In genomic region chr14:20412876-20413784, GRCh38 we compare ENCODE assay signal across 8 cellular contexts. TPM values are rescaled to one million over a fixed set of nuclear protein-coding genes. Genes with fewer than 3 reads are reported as not detected.
DNase-seq lines count a peak whose midpoint lies in the region; ATAC-seq and TF ChIP-seq lines count a peak whose summit lies in the region.

TEP1 (minus strand) TSS chr14:20413501; CDS start chr14:20408439, 5,062 bp downstream.

- H3K9me2 ChIP-seq in OCI-LY7 (ENCODE audit: insufficient read depth, low read length), result no peaks in the 10 kb centered on the region

- TF ChIP-seq CTCF in OCI-LY7 (conservative IDR thresholded peaks at IDR 0.05; ENCODE audit: low read length), result no peak
- no peak for TF ChIP-seq CTCF in epithelial cell of esophagus (IDR thresholded peaks at IDR 0.05; ENCODE audit: insufficient read depth, low read depth, low read length, missing control alignments)

- H3K4me3 ChIP-seq in OCI-LY7 (ENCODE audit: low read depth, low read length, poor library complexity, severe bottlenecking) (peak within 1 kb of the TSS; percentile 77), epithelial cell of esophagus (ENCODE audit: low read length) (peak within 1 kb of the TSS; percentile 86)

- no peaks in the 10 kb centered on the region; the same call in 1 of the 2 replicates for H3K79me2 ChIP-seq in OCI-LY7 (ENCODE audit: insufficient read depth, low read depth, low read length)

- H3K9me3 ChIP-seq in OCI-LY7 (ENCODE audit: low read length), result no peaks in the 10 kb centered on the region

- H3K36me3 ChIP-seq in OCI-LY7 (ENCODE audit: insufficient read depth, low read length), result peaks cover 1% of the 10 kb centered on the region; the same call in 1 of the 2 replicates

- ATAC-seq in GM21390 (IDR thresholded peaks at IDR 0.05; ENCODE audit: unreplicated experiment), result peak; percentile 71

- H2AFZ ChIP-seq in OCI-LY7 (ENCODE audit: low read length), result peak within 1 kb of the TSS; percentile 77

- H3K4me1 ChIP-seq in OCI-LY7 (ENCODE audit: insufficient read depth, low read length, poor library complexity, severe bottlenecking), result peaks cover 37% of the 10 kb centered on the region

- CTCF ChIA-PET in OCI-LY7 (lab: Charles Lee; ENCODE audit: unreplicated experiment), result interaction anchor here (0.9 kb wide), 1 partner anchor 9 kb away, joined by 3 read pairs; no protein-coding TSS in a partner anchor

- H3K27ac ChIP-seq in OCI-LY7 (ENCODE audit: low read depth, low read length, poor library complexity, severe bottlenecking), result peak within 1 kb of the TSS; percentile 48

- DNase-seq in COR-L47 (lab: John Stamatoyannopoulos, UW), result peak; percentile 62
- peak; percentile 65 for DNase-seq in HuH-7.5 (ENCODE audit: low spot score)
- peak; percentile 76 for DNase-seq in OCI-LY7 (ENCODE audit: low spot score)
- DNase-seq in activated T-cell treated with anti-CD3 and anti-CD28 coated beads for 24 hours (ENCODE audit: low read depth), result peak; percentile 68
- peak; percentile 90 for DNase-seq in epithelial cell of esophagus (ENCODE audit: low read depth)
- peak; percentile 43 for DNase-seq in middle frontal gyrus (ENCODE audit: extremely low spot score, low spot score)
- peak; percentile 69 to 70 for DNase-seq in stimulated activated CD8-positive, alpha-beta memory T cell treated with anti-CD3 and anti-CD28 coated beads, Interleukin-15, amount 100 ng/mL, for 48 hours (ENCODE audit: low read depth in 2 of 2)

- TSS peak; percentile 69 for BruUV-seq in OCI-LY7 (replicated peaks; lab: Mats Ljungman, UMichigan)

- intact Hi-C loops in OCI-LY7 (cut with micrococcal nuclease; ENCODE audit: unreplicated experiment), result loop anchor here (1.0 to 2.0 kb wide), 5 partner anchors 48 to 196 kb away; partner anchors contain the start of genes PARP2, PIP4P1 and PNP

- peak within 1 kb of the TSS; percentile 79 for H3K4me2 ChIP-seq in OCI-LY7 (ENCODE audit: low read length)

- POLR2A ChIA-PET in OCI-LY7 (lab: Charles Lee), result interaction anchor here (0.5 to 3.6 kb wide), 17 partner anchors 11 to 129 kb away, joined by 3 to 20 read pairs (median 4); partner anchors contain the start of genes APEX1, OSGEP, PARP2 and PIP4P1

- H4K20me1 ChIP-seq in OCI-LY7 (ENCODE audit: insufficient read depth, low read length), result no peaks in the 10 kb centered on the region

RNA-seq across cellular contexts. Expression of gene TEP1, which starts in this region (rescaled TPM):
- 12.9 and 13.4 TPM in 2 replicates for total RNA-seq in OCI-LY7 (2014; rRNA removed; shearing (Covaris generic))
- 26.8 and 31.1 TPM in 2 replicates for total RNA-seq in OCI-LY7 (2022)

Comparison
In these comparisons a context has a peak if more than half of its experiments do, and no peak if none do; other contexts are left out.
1. Peak in every context shown above with its lines: DNase-seq, ATAC-seq, H3K4me3 ChIP-seq and H3K27ac ChIP-seq.